ENCODE assay signal across 1 cellular context in the genomic region with DNA sequence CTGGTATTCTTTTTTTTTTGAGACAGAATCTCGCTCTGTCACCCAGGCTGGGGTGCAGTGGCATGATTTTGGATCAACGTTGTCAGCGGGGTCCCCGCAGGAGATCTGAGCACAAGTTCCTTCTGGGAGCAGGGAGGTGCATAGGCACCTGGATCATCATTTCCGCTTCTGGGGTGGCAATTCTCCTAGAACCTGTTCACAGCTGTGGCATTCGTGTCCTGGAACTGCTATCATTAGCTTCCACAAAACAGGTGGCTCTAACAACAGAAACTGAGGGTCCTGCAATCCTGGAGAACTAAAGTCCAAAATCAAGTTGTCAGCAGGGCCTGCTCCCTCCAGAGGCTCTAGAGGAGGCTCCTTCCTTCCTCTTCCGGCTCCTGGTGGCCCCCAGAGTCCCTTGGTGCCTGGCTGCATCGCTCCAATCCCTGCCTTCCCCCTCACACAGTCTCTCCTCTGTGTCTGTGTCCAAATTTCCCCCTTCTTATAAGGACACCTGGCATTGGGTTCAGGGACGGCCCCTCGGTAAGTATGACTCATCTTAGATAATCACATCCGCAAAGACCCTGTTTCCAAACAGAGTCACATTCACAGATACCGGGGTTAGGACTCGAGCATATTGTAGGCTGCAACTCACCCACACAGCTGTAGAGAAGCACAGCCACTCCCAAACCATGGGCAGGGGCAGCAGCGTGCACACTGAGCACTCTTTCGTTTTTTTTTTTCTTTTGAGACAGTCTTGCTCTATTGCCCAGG.
TF ChIP-seq lines count a peak whose summit lies in the region.

No MANE protein-coding gene starts in this region.

TF ChIP-seq in GM12878, 131 proteins besides CTCF, POLR2A, EP300 and RAD21 (continued from another document and continues in another):
- TF ChIP-seq, protein P1, sequence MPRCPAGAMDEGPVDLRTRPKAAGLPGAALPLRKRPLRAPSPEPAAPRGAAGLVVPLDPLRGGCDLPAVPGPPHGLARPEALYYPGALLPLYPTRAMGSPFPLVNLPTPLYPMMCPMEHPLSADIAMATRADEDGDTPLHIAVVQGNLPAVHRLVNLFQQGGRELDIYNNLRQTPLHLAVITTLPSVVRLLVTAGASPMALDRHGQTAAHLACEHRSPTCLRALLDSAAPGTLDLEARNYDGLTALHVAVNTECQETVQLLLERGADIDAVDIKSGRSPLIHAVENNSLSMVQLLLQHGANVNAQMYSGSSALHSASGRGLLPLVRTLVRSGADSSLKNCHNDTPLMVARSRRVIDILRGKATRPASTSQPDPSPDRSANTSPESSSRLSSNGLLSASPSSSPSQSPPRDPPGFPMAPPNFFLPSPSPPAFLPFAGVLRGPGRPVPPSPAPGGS (IDR thresholded peaks at IDR 0.05; ENCODE audit: borderline replicate concordance, insufficient read depth, low read depth, low read length, poor library complexity, severe bottlenecking), result peak; percentile 83
- TF ChIP-seq WRNIP1 (IDR thresholded peaks at IDR 0.05; ENCODE audit: borderline replicate concordance, low read depth, low read length), result no peak
- TF ChIP-seq, protein P2, sequence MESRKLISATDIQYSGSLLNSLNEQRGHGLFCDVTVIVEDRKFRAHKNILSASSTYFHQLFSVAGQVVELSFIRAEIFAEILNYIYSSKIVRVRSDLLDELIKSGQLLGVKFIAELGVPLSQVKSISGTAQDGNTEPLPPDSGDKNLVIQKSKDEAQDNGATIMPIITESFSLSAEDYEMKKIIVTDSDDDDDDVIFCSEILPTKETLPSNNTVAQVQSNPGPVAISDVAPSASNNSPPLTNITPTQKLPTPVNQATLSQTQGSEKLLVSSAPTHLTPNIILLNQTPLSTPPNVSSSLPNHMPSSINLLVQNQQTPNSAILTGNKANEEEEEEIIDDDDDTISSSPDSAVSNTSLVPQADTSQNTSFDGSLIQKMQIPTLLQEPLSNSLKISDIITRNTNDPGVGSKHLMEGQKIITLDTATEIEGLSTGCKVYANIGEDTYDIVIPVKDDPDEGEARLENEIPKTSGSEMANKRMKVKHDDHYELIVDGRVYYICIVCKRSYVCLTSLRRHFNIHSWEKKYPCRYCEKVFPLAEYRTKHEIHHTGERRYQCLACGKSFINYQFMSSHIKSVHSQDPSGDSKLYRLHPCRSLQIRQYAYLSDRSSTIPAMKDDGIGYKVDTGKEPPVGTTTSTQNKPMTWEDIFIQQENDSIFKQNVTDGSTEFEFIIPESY (IDR thresholded peaks at IDR 0.05), result no peak
- peak; percentile 75 for TF ChIP-seq JUNB (IDR thresholded peaks at IDR 0.05)
- TF ChIP-seq, protein P3, sequence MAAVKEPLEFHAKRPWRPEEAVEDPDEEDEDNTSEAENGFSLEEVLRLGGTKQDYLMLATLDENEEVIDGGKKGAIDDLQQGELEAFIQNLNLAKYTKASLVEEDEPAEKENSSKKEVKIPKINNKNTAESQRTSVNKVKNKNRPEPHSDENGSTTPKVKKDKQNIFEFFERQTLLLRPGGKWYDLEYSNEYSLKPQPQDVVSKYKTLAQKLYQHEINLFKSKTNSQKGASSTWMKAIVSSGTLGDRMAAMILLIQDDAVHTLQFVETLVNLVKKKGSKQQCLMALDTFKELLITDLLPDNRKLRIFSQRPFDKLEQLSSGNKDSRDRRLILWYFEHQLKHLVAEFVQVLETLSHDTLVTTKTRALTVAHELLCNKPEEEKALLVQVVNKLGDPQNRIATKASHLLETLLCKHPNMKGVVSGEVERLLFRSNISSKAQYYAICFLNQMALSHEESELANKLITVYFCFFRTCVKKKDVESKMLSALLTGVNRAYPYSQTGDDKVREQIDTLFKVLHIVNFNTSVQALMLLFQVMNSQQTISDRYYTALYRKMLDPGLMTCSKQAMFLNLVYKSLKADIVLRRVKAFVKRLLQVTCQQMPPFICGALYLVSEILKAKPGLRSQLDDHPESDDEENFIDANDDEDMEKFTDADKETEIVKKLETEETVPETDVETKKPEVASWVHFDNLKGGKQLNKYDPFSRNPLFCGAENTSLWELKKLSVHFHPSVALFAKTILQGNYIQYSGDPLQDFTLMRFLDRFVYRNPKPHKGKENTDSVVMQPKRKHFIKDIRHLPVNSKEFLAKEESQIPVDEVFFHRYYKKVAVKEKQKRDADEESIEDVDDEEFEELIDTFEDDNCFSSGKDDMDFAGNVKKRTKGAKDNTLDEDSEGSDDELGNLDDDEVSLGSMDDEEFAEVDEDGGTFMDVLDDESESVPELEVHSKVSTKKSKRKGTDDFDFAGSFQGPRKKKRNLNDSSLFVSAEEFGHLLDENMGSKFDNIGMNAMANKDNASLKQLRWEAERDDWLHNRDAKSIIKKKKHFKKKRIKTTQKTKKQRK (IDR thresholded peaks at IDR 0.05; ENCODE audit: low read depth, low read length), result no peak
- TF ChIP-seq EZH2 (IDR thresholded peaks at IDR 0.05; ENCODE audit: borderline replicate concordance, control insufficient read depth, low read depth, low read length), result no peak
- TF ChIP-seq ATF7 (IDR thresholded peaks at IDR 0.05; ENCODE audit: low read depth), result peak; percentile 85
- TF ChIP-seq, protein P4, sequence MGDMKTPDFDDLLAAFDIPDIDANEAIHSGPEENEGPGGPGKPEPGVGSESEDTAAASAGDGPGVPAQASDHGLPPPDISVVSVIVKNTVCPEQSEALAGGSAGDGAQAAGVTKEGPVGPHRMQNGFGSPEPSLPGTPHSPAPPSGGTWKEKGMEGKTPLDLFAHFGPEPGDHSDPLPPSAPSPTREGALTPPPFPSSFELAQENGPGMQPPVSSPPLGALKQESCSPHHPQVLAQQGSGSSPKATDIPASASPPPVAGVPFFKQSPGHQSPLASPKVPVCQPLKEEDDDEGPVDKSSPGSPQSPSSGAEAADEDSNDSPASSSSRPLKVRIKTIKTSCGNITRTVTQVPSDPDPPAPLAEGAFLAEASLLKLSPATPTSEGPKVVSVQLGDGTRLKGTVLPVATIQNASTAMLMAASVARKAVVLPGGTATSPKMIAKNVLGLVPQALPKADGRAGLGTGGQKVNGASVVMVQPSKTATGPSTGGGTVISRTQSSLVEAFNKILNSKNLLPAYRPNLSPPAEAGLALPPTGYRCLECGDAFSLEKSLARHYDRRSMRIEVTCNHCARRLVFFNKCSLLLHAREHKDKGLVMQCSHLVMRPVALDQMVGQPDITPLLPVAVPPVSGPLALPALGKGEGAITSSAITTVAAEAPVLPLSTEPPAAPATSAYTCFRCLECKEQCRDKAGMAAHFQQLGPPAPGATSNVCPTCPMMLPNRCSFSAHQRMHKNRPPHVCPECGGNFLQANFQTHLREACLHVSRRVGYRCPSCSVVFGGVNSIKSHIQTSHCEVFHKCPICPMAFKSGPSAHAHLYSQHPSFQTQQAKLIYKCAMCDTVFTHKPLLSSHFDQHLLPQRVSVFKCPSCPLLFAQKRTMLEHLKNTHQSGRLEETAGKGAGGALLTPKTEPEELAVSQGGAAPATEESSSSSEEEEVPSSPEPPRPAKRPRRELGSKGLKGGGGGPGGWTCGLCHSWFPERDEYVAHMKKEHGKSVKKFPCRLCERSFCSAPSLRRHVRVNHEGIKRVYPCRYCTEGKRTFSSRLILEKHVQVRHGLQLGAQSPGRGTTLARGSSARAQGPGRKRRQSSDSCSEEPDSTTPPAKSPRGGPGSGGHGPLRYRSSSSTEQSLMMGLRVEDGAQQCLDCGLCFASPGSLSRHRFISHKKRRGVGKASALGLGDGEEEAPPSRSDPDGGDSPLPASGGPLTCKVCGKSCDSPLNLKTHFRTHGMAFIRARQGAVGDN (IDR thresholded peaks at IDR 0.05), result no peak
- no peak; the same call in 1 of the 2 replicates for TF ChIP-seq BACH1 (IDR thresholded peaks at IDR 0.05; ENCODE audit: borderline replicate concordance)
- no peak for TF ChIP-seq ZNF217 (IDR thresholded peaks at IDR 0.05)
- TF ChIP-seq, protein P5, sequence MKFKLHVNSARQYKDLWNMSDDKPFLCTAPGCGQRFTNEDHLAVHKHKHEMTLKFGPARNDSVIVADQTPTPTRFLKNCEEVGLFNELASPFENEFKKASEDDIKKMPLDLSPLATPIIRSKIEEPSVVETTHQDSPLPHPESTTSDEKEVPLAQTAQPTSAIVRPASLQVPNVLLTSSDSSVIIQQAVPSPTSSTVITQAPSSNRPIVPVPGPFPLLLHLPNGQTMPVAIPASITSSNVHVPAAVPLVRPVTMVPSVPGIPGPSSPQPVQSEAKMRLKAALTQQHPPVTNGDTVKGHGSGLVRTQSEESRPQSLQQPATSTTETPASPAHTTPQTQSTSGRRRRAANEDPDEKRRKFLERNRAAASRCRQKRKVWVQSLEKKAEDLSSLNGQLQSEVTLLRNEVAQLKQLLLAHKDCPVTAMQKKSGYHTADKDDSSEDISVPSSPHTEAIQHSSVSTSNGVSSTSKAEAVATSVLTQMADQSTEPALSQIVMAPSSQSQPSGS (IDR thresholded peaks at IDR 0.05; ENCODE audit: low read length), result peak; percentile 13; the same call in 1 of the 2 replicates
- peak; percentile 61; the same call in 1 of the 2 replicates for TF ChIP-seq MEF2A (IDR thresholded peaks at IDR 0.05; ENCODE audit: insufficient read depth, low read depth, low read length)
- peak; percentile 77; the same call in 1 of the 2 replicates for TF ChIP-seq CREM (IDR thresholded peaks at IDR 0.05; ENCODE audit: low read depth)
- TF ChIP-seq, protein P6, sequence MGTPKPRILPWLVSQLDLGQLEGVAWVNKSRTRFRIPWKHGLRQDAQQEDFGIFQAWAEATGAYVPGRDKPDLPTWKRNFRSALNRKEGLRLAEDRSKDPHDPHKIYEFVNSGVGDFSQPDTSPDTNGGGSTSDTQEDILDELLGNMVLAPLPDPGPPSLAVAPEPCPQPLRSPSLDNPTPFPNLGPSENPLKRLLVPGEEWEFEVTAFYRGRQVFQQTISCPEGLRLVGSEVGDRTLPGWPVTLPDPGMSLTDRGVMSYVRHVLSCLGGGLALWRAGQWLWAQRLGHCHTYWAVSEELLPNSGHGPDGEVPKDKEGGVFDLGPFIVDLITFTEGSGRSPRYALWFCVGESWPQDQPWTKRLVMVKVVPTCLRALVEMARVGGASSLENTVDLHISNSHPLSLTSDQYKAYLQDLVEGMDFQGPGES (IDR thresholded peaks at IDR 0.05), result no peak
- no peak; the same call in 1 of the 2 replicates for TF ChIP-seq TCF7 (IDR thresholded peaks at IDR 0.05; ENCODE audit: borderline replicate concordance)
- peak; percentile 73 to 77; a peak in 3 of 4 replicates for TF ChIP-seq IKZF2 (IDR thresholded peaks at IDR 0.05)
- no peak; the same call in 1 of the 2 replicates for TF ChIP-seq DPF2 (IDR thresholded peaks at IDR 0.05)
- TF ChIP-seq FOXM1 (IDR thresholded peaks at IDR 0.05; ENCODE audit: low read depth, low read length), result peak; percentile 83
- peak; percentile 18 for TF ChIP-seq KLF5 (IDR thresholded peaks at IDR 0.05; ENCODE audit: partially characterized antibody)
- peak in 1 of 2 experiments; percentile 65; a peak in 1 of 4 replicates for TF ChIP-seq ETV6 (conservative IDR thresholded peaks at IDR 0.05 in 1 of 2, IDR thresholded peaks at IDR 0.05 in 1 of 2; ENCODE audit: borderline replicate concordance in 1 of 2, low read depth in 1 of 2)
- TF ChIP-seq RAD51 (IDR thresholded peaks at IDR 0.05), result no peak
- TF ChIP-seq, protein P7, sequence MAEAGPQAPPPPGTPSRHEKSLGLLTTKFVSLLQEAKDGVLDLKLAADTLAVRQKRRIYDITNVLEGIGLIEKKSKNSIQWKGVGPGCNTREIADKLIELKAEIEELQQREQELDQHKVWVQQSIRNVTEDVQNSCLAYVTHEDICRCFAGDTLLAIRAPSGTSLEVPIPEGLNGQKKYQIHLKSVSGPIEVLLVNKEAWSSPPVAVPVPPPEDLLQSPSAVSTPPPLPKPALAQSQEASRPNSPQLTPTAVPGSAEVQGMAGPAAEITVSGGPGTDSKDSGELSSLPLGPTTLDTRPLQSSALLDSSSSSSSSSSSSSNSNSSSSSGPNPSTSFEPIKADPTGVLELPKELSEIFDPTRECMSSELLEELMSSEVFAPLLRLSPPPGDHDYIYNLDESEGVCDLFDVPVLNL (IDR thresholded peaks at IDR 0.05; ENCODE audit: low read depth, low read length), result no peak
- TF ChIP-seq RBBP5 (conservative IDR thresholded peaks at IDR 0.05), result no peak
- TF ChIP-seq LARP7 (IDR thresholded peaks at IDR 0.05), result 0 out of 2 replicates have a peak, but pooled peaks have one; percentile 19
- TF ChIP-seq NFIC (IDR thresholded peaks at IDR 0.05; ENCODE audit: low read depth, low read length), result peak; percentile 68
- no peak; the same call in 1 of the 2 replicates for TF ChIP-seq HDGF (IDR thresholded peaks at IDR 0.05)
- no peak for TF ChIP-seq CEBPB (IDR thresholded peaks at IDR 0.05; ENCODE audit: borderline replicate concordance in 1 of 2, low read depth in 2 of 2, low read length in 2 of 2)
- no peak for TF ChIP-seq ZZZ3 (IDR thresholded peaks at IDR 0.05; ENCODE audit: control insufficient read depth, insufficient read length, low read depth)
- TF ChIP-seq ZNF24 (IDR thresholded peaks at IDR 0.05), result no peak
- no peak for TF ChIP-seq RELA (IDR thresholded peaks at IDR 0.05; ENCODE audit: borderline replicate concordance, partially characterized antibody)
- TF ChIP-seq, protein P8, sequence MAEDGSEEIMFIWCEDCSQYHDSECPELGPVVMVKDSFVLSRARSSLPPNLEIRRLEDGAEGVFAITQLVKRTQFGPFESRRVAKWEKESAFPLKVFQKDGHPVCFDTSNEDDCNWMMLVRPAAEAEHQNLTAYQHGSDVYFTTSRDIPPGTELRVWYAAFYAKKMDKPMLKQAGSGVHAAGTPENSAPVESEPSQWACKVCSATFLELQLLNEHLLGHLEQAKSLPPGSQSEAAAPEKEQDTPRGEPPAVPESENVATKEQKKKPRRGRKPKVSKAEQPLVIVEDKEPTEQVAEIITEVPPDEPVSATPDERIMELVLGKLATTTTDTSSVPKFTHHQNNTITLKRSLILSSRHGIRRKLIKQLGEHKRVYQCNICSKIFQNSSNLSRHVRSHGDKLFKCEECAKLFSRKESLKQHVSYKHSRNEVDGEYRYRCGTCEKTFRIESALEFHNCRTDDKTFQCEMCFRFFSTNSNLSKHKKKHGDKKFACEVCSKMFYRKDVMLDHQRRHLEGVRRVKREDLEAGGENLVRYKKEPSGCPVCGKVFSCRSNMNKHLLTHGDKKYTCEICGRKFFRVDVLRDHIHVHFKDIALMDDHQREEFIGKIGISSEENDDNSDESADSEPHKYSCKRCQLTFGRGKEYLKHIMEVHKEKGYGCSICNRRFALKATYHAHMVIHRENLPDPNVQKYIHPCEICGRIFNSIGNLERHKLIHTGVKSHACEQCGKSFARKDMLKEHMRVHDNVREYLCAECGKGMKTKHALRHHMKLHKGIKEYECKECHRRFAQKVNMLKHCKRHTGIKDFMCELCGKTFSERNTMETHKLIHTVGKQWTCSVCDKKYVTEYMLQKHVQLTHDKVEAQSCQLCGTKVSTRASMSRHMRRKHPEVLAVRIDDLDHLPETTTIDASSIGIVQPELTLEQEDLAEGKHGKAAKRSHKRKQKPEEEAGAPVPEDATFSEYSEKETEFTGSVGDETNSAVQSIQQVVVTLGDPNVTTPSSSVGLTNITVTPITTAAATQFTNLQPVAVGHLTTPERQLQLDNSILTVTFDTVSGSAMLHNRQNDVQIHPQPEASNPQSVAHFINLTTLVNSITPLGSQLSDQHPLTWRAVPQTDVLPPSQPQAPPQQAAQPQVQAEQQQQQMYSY (CRISPR knock-in tag; IDR thresholded peaks at IDR 0.05), result no peak
- no peak for TF ChIP-seq POLR2AphosphoS2 (IDR thresholded peaks at IDR 0.05; ENCODE audit: low read depth, low read length)
- TF ChIP-seq, protein P9, sequence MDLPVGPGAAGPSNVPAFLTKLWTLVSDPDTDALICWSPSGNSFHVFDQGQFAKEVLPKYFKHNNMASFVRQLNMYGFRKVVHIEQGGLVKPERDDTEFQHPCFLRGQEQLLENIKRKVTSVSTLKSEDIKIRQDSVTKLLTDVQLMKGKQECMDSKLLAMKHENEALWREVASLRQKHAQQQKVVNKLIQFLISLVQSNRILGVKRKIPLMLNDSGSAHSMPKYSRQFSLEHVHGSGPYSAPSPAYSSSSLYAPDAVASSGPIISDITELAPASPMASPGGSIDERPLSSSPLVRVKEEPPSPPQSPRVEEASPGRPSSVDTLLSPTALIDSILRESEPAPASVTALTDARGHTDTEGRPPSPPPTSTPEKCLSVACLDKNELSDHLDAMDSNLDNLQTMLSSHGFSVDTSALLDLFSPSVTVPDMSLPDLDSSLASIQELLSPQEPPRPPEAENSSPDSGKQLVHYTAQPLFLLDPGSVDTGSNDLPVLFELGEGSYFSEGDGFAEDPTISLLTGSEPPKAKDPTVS (IDR thresholded peaks at IDR 0.05; ENCODE audit: low read depth, low read length), result no peak
- no peak for TF ChIP-seq FOS (IDR thresholded peaks at IDR 0.05; ENCODE audit: borderline replicate concordance, extremely low read depth, insufficient read length)
